Comparison of ENCODE assay signal across 25 cellular contexts in the genomic region with DNA sequence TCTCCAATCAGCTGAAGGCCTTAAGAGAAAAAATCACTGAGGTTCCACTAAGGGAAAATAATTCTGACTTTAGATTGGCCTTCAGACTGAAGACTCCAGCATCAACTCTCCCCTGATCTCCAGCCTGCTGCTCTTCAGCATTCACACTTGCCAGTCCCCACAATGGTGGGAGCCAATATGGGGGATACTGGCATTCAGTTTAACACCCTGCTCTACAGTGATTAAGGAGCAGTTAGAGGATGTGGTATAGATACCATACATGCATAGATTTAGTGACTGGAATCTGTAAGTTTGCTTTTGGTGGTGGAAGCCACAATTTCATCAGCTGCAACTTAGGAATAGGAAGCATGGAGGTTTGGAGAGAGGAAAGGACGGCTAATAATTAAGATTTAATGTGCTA.
"Had no signal": no experiment of that assay in that cellular context is flagged by ENCODE, and none has a peak within 500 bp of the region (broad histone marks: within the 10 kb centered on the region; RNA-seq: fewer than 3 reads in every experiment).

No MANE protein-coding gene starts in this region.

- H3K4me1 ChIP-seq: colonic mucosa, esophagus squamous epithelium, gastrocnemius medialis, heart right ventricle, left lung, lower lobe of right lung had no signal

- H3K9me3 ChIP-seq: colonic mucosa, gastrocnemius medialis, lower lobe of right lung had no signal

- H3K27me3 ChIP-seq: colonic mucosa, esophagus squamous epithelium, gastrocnemius medialis, heart right ventricle, left lung had no signal

- DNase-seq: colonic mucosa; cortex of kidney; effector CD4-positive, alpha-beta T cell; effector memory CD4-positive, alpha-beta T cell; erythroblast; esophagus squamous epithelium; foreskin fibroblast; foreskin melanocyte; gastrocnemius medialis; glutamatergic neuron; head of caudate nucleus; heart right ventricle; hippocampal formation; left cardiac atrium; left lung; lower lobe of right lung; mesenchymal stem cell; midbrain; naive thymus-derived CD4-positive, alpha-beta T cell; natural killer cell had no signal

- H3K4me3 ChIP-seq: colonic mucosa, esophagus squamous epithelium, gastrocnemius medialis, heart right ventricle, left lung, lower lobe of right lung had no signal

- H3K27ac ChIP-seq: colonic mucosa, epithelial cell of prostate, esophagus squamous epithelium, gastrocnemius medialis, heart right ventricle, left lung, lower lobe of right lung had no signal

- H3K36me3 ChIP-seq: colonic mucosa, esophagus squamous epithelium, gastrocnemius medialis, heart right ventricle, left lung, lower lobe of right lung had no signal

- ATAC-seq: esophagus mucosa; gastrocnemius medialis; heart right ventricle; left cardiac atrium; left lung; lower lobe of right lung; naive thymus-derived CD4-positive, alpha-beta T cell; natural killer cell had no signal

- FAIRE-seq: endometrium, islet of Langerhans, keratinocyte had no signal
